ENCODE assay signal across 1 cellular context in genomic region chr1:227315500-227316346, GRCh38.
A peak's percentile ranks its signal among the peaks of the same experiment; 100 is the strongest.
TF ChIP-seq lines count a peak whose summit lies in the region.

No MANE protein-coding gene starts in this region.

TF ChIP-seq in K562, 482 proteins besides CTCF, POLR2A, EP300 and RAD21 (continued from another document and continues in another):
- peak in 1 of 2 experiments; percentile 7; a peak in 1 of 4 replicates for TF ChIP-seq KDM1A (IDR thresholded peaks at IDR 0.05)
- TF ChIP-seq ARHGAP35 (IDR thresholded peaks at IDR 0.05; ENCODE audit: partially characterized antibody) = no peak
- TF ChIP-seq NONO (IDR thresholded peaks at IDR 0.05; ENCODE audit: low read depth in 2 of 2, low read length in 1 of 2) = peak in 1 of 2 experiments; percentile 32; a peak in 1 of 4 replicates
- 0 out of 2 replicates have a peak, but pooled peaks have one; percentile 18 for TF ChIP-seq SMARCE1 (IDR thresholded peaks at IDR 0.05)
- TF ChIP-seq, protein P1, sequence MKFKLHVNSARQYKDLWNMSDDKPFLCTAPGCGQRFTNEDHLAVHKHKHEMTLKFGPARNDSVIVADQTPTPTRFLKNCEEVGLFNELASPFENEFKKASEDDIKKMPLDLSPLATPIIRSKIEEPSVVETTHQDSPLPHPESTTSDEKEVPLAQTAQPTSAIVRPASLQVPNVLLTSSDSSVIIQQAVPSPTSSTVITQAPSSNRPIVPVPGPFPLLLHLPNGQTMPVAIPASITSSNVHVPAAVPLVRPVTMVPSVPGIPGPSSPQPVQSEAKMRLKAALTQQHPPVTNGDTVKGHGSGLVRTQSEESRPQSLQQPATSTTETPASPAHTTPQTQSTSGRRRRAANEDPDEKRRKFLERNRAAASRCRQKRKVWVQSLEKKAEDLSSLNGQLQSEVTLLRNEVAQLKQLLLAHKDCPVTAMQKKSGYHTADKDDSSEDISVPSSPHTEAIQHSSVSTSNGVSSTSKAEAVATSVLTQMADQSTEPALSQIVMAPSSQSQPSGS (CRISPR knock-in tag; IDR thresholded peaks at IDR 0.05) = no peak
- peak; percentile 67 for TF ChIP-seq CEBPG (CRISPR knock-in tag; IDR thresholded peaks at IDR 0.05)
- peak; percentile 31 to 77; a peak in 2 of 4 replicates for TF ChIP-seq CEBPG (tag; conservative IDR thresholded peaks at IDR 0.05 in 1 of 2, IDR thresholded peaks at IDR 0.05 in 1 of 2)
- TF ChIP-seq, protein P2, sequence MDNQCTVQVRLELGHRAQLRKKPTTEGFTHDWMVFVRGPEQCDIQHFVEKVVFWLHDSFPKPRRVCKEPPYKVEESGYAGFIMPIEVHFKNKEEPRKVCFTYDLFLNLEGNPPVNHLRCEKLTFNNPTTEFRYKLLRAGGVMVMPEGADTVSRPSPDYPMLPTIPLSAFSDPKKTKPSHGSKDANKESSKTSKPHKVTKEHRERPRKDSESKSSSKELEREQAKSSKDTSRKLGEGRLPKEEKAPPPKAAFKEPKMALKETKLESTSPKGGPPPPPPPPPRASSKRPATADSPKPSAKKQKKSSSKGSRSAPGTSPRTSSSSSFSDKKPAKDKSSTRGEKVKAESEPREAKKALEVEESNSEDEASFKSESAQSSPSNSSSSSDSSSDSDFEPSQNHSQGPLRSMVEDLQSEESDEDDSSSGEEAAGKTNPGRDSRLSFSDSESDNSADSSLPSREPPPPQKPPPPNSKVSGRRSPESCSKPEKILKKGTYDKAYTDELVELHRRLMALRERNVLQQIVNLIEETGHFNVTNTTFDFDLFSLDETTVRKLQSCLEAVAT (IDR thresholded peaks at IDR 0.05) = peak; percentile 69 to 95
- no peak for TF ChIP-seq TARDBP (IDR thresholded peaks at IDR 0.05)
- TF ChIP-seq ZBTB17 (CRISPR knock-in tag; IDR thresholded peaks at IDR 0.05) = no peak
- TF ChIP-seq GTF2F1 (IDR thresholded peaks at IDR 0.05; ENCODE audit: low read depth, low read length) = no peak
- peak in 1 of 2 experiments; percentile 19; a peak in 1 of 4 replicates for TF ChIP-seq RCOR1 (IDR thresholded peaks at IDR 0.05; ENCODE audit: borderline replicate concordance in 1 of 2, low read depth in 2 of 2, low read length in 2 of 2)
- no peak for TF ChIP-seq ZBTB11 (CRISPR knock-in tag; IDR thresholded peaks at IDR 0.05)
- TF ChIP-seq JUND (IDR thresholded peaks at IDR 0.05; ENCODE audit: borderline replicate concordance, low read depth, low read length) = peak; percentile 23; the same call in 1 of the 2 replicates
- TF ChIP-seq JUND (tag; IDR thresholded peaks at IDR 0.05; ENCODE audit: borderline replicate concordance, low read depth, low read length) = no peak; the same call in 2 of the 3 replicates
- TF ChIP-seq, protein P3, sequence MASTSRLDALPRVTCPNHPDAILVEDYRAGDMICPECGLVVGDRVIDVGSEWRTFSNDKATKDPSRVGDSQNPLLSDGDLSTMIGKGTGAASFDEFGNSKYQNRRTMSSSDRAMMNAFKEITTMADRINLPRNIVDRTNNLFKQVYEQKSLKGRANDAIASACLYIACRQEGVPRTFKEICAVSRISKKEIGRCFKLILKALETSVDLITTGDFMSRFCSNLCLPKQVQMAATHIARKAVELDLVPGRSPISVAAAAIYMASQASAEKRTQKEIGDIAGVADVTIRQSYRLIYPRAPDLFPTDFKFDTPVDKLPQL (IDR thresholded peaks at IDR 0.05; ENCODE audit: extremely low read depth, insufficient read length) = no peak
- TF ChIP-seq GTF2E2 (tag; IDR thresholded peaks at IDR 0.05) = 0 out of 2 replicates have a peak, but pooled peaks have one; percentile 6
- no peak for TF ChIP-seq ZNF696 (CRISPR knock-in tag; conservative IDR thresholded peaks at IDR 0.05)
- TF ChIP-seq ARID1B (IDR thresholded peaks at IDR 0.05) = 0 out of 2 replicates have a peak, but pooled peaks have one; percentile 7
- TF ChIP-seq NBN (IDR thresholded peaks at IDR 0.05; ENCODE audit: low read depth) = 0 out of 2 replicates have a peak, but pooled peaks have one; percentile 46
- TF ChIP-seq AFF1 (IDR thresholded peaks at IDR 0.05; ENCODE audit: low read depth in 1 of 2, partially characterized antibody in 2 of 2) = peak in 1 of 2 experiments; percentile 60
- peak; percentile 61 for TF ChIP-seq MYC (IDR thresholded peaks at IDR 0.05; ENCODE audit: low read depth, low read length)
- TF ChIP-seq MYC (CRISPR knock-in tag; IDR thresholded peaks at IDR 0.05; ENCODE audit: borderline replicate concordance, low read depth) = no peak
- TF ChIP-seq, protein P4, sequence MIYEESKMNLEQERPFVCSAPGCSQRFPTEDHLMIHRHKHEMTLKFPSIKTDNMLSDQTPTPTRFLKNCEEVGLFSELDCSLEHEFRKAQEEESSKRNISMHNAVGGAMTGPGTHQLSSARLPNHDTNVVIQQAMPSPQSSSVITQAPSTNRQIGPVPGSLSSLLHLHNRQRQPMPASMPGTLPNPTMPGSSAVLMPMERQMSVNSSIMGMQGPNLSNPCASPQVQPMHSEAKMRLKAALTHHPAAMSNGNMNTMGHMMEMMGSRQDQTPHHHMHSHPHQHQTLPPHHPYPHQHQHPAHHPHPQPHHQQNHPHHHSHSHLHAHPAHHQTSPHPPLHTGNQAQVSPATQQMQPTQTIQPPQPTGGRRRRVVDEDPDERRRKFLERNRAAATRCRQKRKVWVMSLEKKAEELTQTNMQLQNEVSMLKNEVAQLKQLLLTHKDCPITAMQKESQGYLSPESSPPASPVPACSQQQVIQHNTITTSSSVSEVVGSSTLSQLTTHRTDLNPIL (CRISPR knock-in tag; IDR thresholded peaks at IDR 0.05) = no peak
- no peak for TF ChIP-seq RBM25 (IDR thresholded peaks at IDR 0.05; ENCODE audit: low read depth, low read length, severe bottlenecking)
- TF ChIP-seq LARP7 (IDR thresholded peaks at IDR 0.05) = peak; percentile 40; the same call in 1 of the 2 replicates
- no peak for TF ChIP-seq STAT5B (CRISPR knock-in tag; IDR thresholded peaks at IDR 0.05)
- TF ChIP-seq SAP30 (IDR thresholded peaks at IDR 0.05; ENCODE audit: borderline replicate concordance, insufficient read depth, low read depth, low read length, poor library complexity, severe bottlenecking) = no peak
- no peak for TF ChIP-seq CLOCK (CRISPR knock-in tag; IDR thresholded peaks at IDR 0.05; ENCODE audit: borderline replicate concordance)
